Comparison of ENCODE assay signal across 15 cellular contexts in genomic region chr6:36956111-36956820, GRCh38. TPM values are rescaled to one million over a fixed set of nuclear protein-coding genes. Genes with fewer than 3 reads are reported as not detected.
DNase-seq lines count a peak whose midpoint lies in the region; ATAC-seq and FAIRE-seq lines count a peak whose summit lies in the region.
"Had no signal": no experiment of that assay in that cellular context is flagged by ENCODE, and none has a peak within 500 bp of the region (broad histone marks: within the 10 kb centered on the region; RNA-seq: fewer than 3 reads in every experiment).

No MANE protein-coding gene starts in this region.

- intact Hi-C loops in left cardiac atrium (cut with DNase I) = no loop called here

- no peaks in the 10 kb centered on the region for H3K9me3 Mint-ChIP-seq in activated naive CD8-positive, alpha-beta T cell treated with anti-CD3 and anti-CD28 coated beads, Interleukin-2, amount 10 ng/mL, durations not matched to agents 7 days and 5 days
- H3K9me3 Mint-ChIP-seq in activated naive CD8-positive, alpha-beta T cell treated with anti-CD3 and anti-CD28 coated beads, Interleukin-2, amount 50 U/mL, for 24 hours = no peaks in the 10 kb centered on the region
- H3K9me3 Mint-ChIP-seq: type B pancreatic cell had no signal

- peak overlapping the region; percentile 64 for H3K27ac Mint-ChIP-seq in activated naive CD8-positive, alpha-beta T cell treated with anti-CD3 and anti-CD28 coated beads, Interleukin-2, amount 10 ng/mL, durations not matched to agents 7 days and 5 days
- H3K27ac Mint-ChIP-seq in activated naive CD8-positive, alpha-beta T cell treated with anti-CD3 and anti-CD28 coated beads, Interleukin-2, amount 50 U/mL, for 24 hours = no peak overlapping the region
- H3K27ac Mint-ChIP-seq: type B pancreatic cell had no signal

- no peak for ATAC-seq in activated naive CD8-positive, alpha-beta T cell treated with anti-CD3 and anti-CD28 coated beads, Interleukin-2, amount 10 ng/mL, durations not matched to agents 7 days and 5 days (ENCODE audit: low read depth)
- no peak for ATAC-seq in activated naive CD8-positive, alpha-beta T cell treated with anti-CD3 and anti-CD28 coated beads, Interleukin-2, amount 50 U/mL, for 24 hours
- peak; percentile 11 to 73 for ATAC-seq in left cardiac atrium
- no peak for ATAC-seq in GM21529 (IDR thresholded peaks at IDR 0.05; ENCODE audit: unreplicated experiment)
- ATAC-seq: body of pancreas had no signal

- no peak for DNase-seq in activated naive CD8-positive, alpha-beta T cell treated with anti-CD3 and anti-CD28 coated beads, Interleukin-2, amount 10 ng/mL, durations not matched to agents 7 days and 5 days
- DNase-seq in activated naive CD8-positive, alpha-beta T cell treated with anti-CD3 and anti-CD28 coated beads, Interleukin-2, amount 50 U/mL, for 24 hours = no peak
- peak; percentile 4 for DNase-seq in SHP77 treated with DMSO at 0.1 percent for 48 hours (lab: John Stamatoyannopoulos, UW)
- DNase-seq in left cardiac atrium = no peak
- peak; percentile 48 for DNase-seq in urothelium cell line (ENCODE audit: low spot score)
- DNase-seq in NCI-H1417 (lab: John Stamatoyannopoulos, UW) = no peak
- DNase-seq in GDM1 (lab: John Stamatoyannopoulos, UW) = no peak
- DNase-seq: activated CD4-positive, alpha-beta T cell treated with anti-CD3 and anti-CD28 coated beads for 48 hours; kidney glomerular epithelial cell; NCI-H1694 treated with DMSO at 0.1 percent for 48 hours had no signal

- no peak overlapping the region for H3K4me3 Mint-ChIP-seq in activated naive CD8-positive, alpha-beta T cell treated with anti-CD3 and anti-CD28 coated beads, Interleukin-2, amount 10 ng/mL, durations not matched to agents 7 days and 5 days
- no peak overlapping the region for H3K4me3 Mint-ChIP-seq in activated naive CD8-positive, alpha-beta T cell treated with anti-CD3 and anti-CD28 coated beads, Interleukin-2, amount 50 U/mL, for 24 hours
- H3K4me3 Mint-ChIP-seq: type B pancreatic cell had no signal

- FAIRE-seq in urothelium cell line (lab: Jason Lieb, UNC) = no peak
- FAIRE-seq: pancreas had no signal

- H3K36me3 Mint-ChIP-seq in activated naive CD8-positive, alpha-beta T cell treated with anti-CD3 and anti-CD28 coated beads, Interleukin-2, amount 10 ng/mL, durations not matched to agents 7 days and 5 days = no peaks in the 10 kb centered on the region
- H3K36me3 Mint-ChIP-seq in activated naive CD8-positive, alpha-beta T cell treated with anti-CD3 and anti-CD28 coated beads, Interleukin-2, amount 50 U/mL, for 24 hours (ENCODE audit: low read depth) = no peaks in the 10 kb centered on the region
- H3K36me3 Mint-ChIP-seq: type B pancreatic cell had no signal

- POLR2A ChIA-PET in activated naive CD8-positive, alpha-beta T cell treated with anti-CD3 and anti-CD28 coated beads, Interleukin-2, amount 10 ng/mL, durations not matched to agents 7 days and 5 days (lab: Charles Lee) = interaction anchor here (1.1 to 2.7 kb wide), 3 partner anchors 25 to 71 kb away, joined by 3 to 7 read pairs (median 4); partner anchors contain the start of genes C6orf89 and MTCH1

- H3K27me3 Mint-ChIP-seq in activated naive CD8-positive, alpha-beta T cell treated with anti-CD3 and anti-CD28 coated beads, Interleukin-2, amount 10 ng/mL, durations not matched to agents 7 days and 5 days = peaks cover 12% of the 10 kb centered on the region
- peaks cover 2% of the 10 kb centered on the region for H3K27me3 Mint-ChIP-seq in activated naive CD8-positive, alpha-beta T cell treated with anti-CD3 and anti-CD28 coated beads, Interleukin-2, amount 50 U/mL, for 24 hours

- peaks cover 46% of the 10 kb centered on the region for H3K4me1 Mint-ChIP-seq in activated naive CD8-positive, alpha-beta T cell treated with anti-CD3 and anti-CD28 coated beads, Interleukin-2, amount 10 ng/mL, durations not matched to agents 7 days and 5 days
- peaks cover 28% of the 10 kb centered on the region for H3K4me1 Mint-ChIP-seq in activated naive CD8-positive, alpha-beta T cell treated with anti-CD3 and anti-CD28 coated beads, Interleukin-2, amount 50 U/mL, for 24 hours

RNA-seq across cellular contexts. Expression of gene PI16, which starts 1.7 kb away (rescaled TPM):
- total RNA-seq in activated naive CD8-positive, alpha-beta T cell treated with anti-CD3 and anti-CD28 coated beads, Interleukin-2, amount 10 ng/mL, durations not matched to agents 7 days and 5 days = under 1 TPM; 0.37 to 0.86 TPM
- 10 to 100 TPM; 28.2 to 47.0 TPM for total RNA-seq in left cardiac atrium
- total RNA-seq: fibroblast of lung had no signal

RNA-seq across cellular contexts. Expression of gene MTCH1, which starts 29.7 kb away (rescaled TPM):
- total RNA-seq in activated naive CD8-positive, alpha-beta T cell treated with anti-CD3 and anti-CD28 coated beads, Interleukin-2, amount 10 ng/mL, durations not matched to agents 7 days and 5 days = 100 to 1,000 TPM; 135 to 139 TPM
- total RNA-seq in left cardiac atrium = 100 to 1,000 TPM; 178 to 214 TPM

RNA-seq across cellular contexts. Expression of gene FGD2, which starts 49.2 kb away (rescaled TPM):
- 10 to 100 TPM in 1 of 2 experiments, 1 to 10 TPM in 1; 9.8 to 12.4 TPM for total RNA-seq in activated naive CD8-positive, alpha-beta T cell treated with anti-CD3 and anti-CD28 coated beads, Interleukin-2, amount 10 ng/mL, durations not matched to agents 7 days and 5 days
- total RNA-seq in left cardiac atrium = 10 to 100 TPM; 15.1 to 15.5 TPM
- total RNA-seq: fibroblast of lung had no signal

Comparison
In these comparisons a context has a peak if more than half of its experiments do, and no peak if none do; other contexts are left out.
1. ATAC-seq: peak in left cardiac atrium (2 of 2); none in activated naive CD8-positive, alpha-beta T cell treated with anti-CD3 and anti-CD28 coated beads, Interleukin-2, amount 10 ng/mL, durations not matched to agents 7 days and 5 days (single experiment), activated naive CD8-positive, alpha-beta T cell treated with anti-CD3 and anti-CD28 coated beads, Interleukin-2, amount 50 U/mL, for 24 hours (single experiment) and GM21529 (single experiment).
2. DNase-seq: peak in SHP77 treated with DMSO at 0.1 percent for 48 hours (single experiment) and urothelium cell line (single experiment); none in activated naive CD8-positive, alpha-beta T cell treated with anti-CD3 and anti-CD28 coated beads, Interleukin-2, amount 10 ng/mL, durations not matched to agents 7 days and 5 days (single experiment), activated naive CD8-positive, alpha-beta T cell treated with anti-CD3 and anti-CD28 coated beads, Interleukin-2, amount 50 U/mL, for 24 hours (single experiment), left cardiac atrium (single experiment), NCI-H1417 (0 of 3) and GDM1 (single experiment).
3. RNA of gene PI16, which starts 1.7 kb away (total RNA-seq): 28.2 to 47.0 TPM in left cardiac atrium; 0.37 to 0.86 TPM in activated naive CD8-positive, alpha-beta T cell treated with anti-CD3 and anti-CD28 coated beads, Interleukin-2, amount 10 ng/mL, durations not matched to agents 7 days and 5 days; every median in the first group is over 10 times any median in the second.